In genomic region chr4:1833307-1834046, GRCh38 we compare ENCODE assay signal across 19 cellular contexts. TPM values are rescaled to one million over a fixed set of nuclear protein-coding genes. Genes with fewer than 3 reads are reported as not detected.
DNase-seq lines count a peak whose midpoint lies in the region; ATAC-seq, FAIRE-seq and TF ChIP-seq lines count a peak whose summit lies in the region.
"Had no signal": no experiment of that assay in that cellular context is flagged by ENCODE, and none has a peak within 500 bp of the region (broad histone marks: within the 10 kb centered on the region; RNA-seq: fewer than 3 reads in every experiment).

No MANE protein-coding gene starts in this region.

- H3K4me3 ChIP-seq in SU-DHL-6 (ENCODE audit: insufficient read depth, low read length, poor library complexity, severe bottlenecking) (no peak overlapping the region), osteoblast (ENCODE audit: insufficient read depth, low read length) (no peak overlapping the region)
- H3K4me3 ChIP-seq: prostate gland, SK-N-MC had no signal

- 0 out of 2 replicates have a peak, but pooled peaks cover 4% of the 10 kb centered on the region for H3F3A ChIP-seq in SU-DHL-6 (ENCODE audit: insufficient read depth)

- H3K9me2 ChIP-seq in SU-DHL-6 (replicated peaks; ENCODE audit: insufficient read depth, low read length): no peaks in the 10 kb centered on the region

- in situ Hi-C loops in GM13977 (cut with MboI; ENCODE audit: low pct_unique_long_range_greater_than_20kb, low sequenced_read_pairs, unreplicated experiment): no loop called here

- H4K20me1 ChIP-seq in SU-DHL-6 (ENCODE audit: low read depth, low read length) (no peaks in the 10 kb centered on the region), osteoblast (ENCODE audit: insufficient read depth, low read length) (peaks cover 9% of the 10 kb centered on the region)

- H2AFZ ChIP-seq in SU-DHL-6 (ENCODE audit: low read depth, low read length, severe bottlenecking): no peak overlapping the region
- no peak overlapping the region for H2AFZ ChIP-seq in osteoblast (ENCODE audit: low read length)

- no peaks in the 10 kb centered on the region for H3K9me3 ChIP-seq in SU-DHL-6 (ENCODE audit: insufficient read depth, low read length)
- H3K9me3 ChIP-seq in osteoblast (ENCODE audit: low read depth, low read length): no peaks in the 10 kb centered on the region
- H3K9me3 ChIP-seq: prostate gland had no signal

- no peak overlapping the region for H3K4me2 ChIP-seq in SU-DHL-6 (ENCODE audit: low read depth, low read length, poor library complexity, severe bottlenecking)
- H3K4me2 ChIP-seq in osteoblast (ENCODE audit: insufficient read depth, low read length): no peak overlapping the region

- H3K4me1 ChIP-seq in osteoblast (ENCODE audit: insufficient read depth, low read length): peaks cover 23% of the 10 kb centered on the region
- H3K4me1 ChIP-seq: prostate gland had no signal

- H3K9ac ChIP-seq in SU-DHL-6 (ENCODE audit: low read length): peak overlapping the region; percentile 5; the same call in 1 of the 2 replicates

- H3K27me3 ChIP-seq in SU-DHL-6 (ENCODE audit: low read length) (no peaks in the 10 kb centered on the region), osteoblast (ENCODE audit: insufficient read depth, low read length) (no peaks in the 10 kb centered on the region)

- DNase-seq in GM13977 (ENCODE audit: low spot score) (peak; percentile 34), osteoblast (ENCODE audit: insufficient read length, low spot score, missing footprints) (no peak), hypothalamus (lab: John Stamatoyannopoulos, UW) (no peak), AG08395 (ENCODE audit: low spot score) (no peak), HTR-8/SVneo (ENCODE audit: insufficient read length, low spot score) (no peak)
- DNase-seq: activated CD4-positive, alpha-beta T cell treated with anti-CD3 and anti-CD28 coated beads, Interleukin-2, amount 50 U/mL, for 48 hours; activated T-cell treated with anti-CD3 and anti-CD28 coated beads, Interleukin-2, amount 50 U/mL, for 48 hours; DMS153; foreskin fibroblast; HFFc6; NCI-H1694 treated with DMSO at 0.1 percent for 48 hours; NCI-H510A treated with DMSO at 0.1 percent for 48 hours; OCI-M1; stimulated activated naive CD8-positive, alpha-beta T cell treated with anti-CD3 and anti-CD28 coated beads, Interleukin-15, amount 100 ng/mL, for 72 hours had no signal

- H3K79me2 ChIP-seq in SU-DHL-6 (ENCODE audit: insufficient read depth, low read length) (no peaks in the 10 kb centered on the region), osteoblast (ENCODE audit: insufficient read depth, low read length) (peaks cover 16% of the 10 kb centered on the region)

- no peaks in the 10 kb centered on the region; the same call in 1 of the 2 replicates for H3K36me3 ChIP-seq in SU-DHL-6 (ENCODE audit: low read length)
- peaks cover 58% of the 10 kb centered on the region for H3K36me3 ChIP-seq in osteoblast (ENCODE audit: insufficient read depth, low read length)

- peak; percentile 20 for ATAC-seq in HG02759 (IDR thresholded peaks at IDR 0.05; ENCODE audit: unreplicated experiment)
- ATAC-seq in GM18520 (IDR thresholded peaks at IDR 0.05; ENCODE audit: unreplicated experiment): no peak
- ATAC-seq: stimulated activated naive CD8-positive, alpha-beta T cell treated with anti-CD3 and anti-CD28 coated beads, Interleukin-15, amount 100 ng/mL, for 72 hours had no signal

- TF ChIP-seq CTCF in GM13977 (IDR thresholded peaks at IDR 0.05; ENCODE audit: extremely low read depth, insufficient read depth, missing control alignments): no peak
- TF ChIP-seq CTCF in SU-DHL-6 (IDR thresholded peaks at IDR 0.05; ENCODE audit: insufficient read depth, low read length, poor library complexity, severe bottlenecking): no peak
- no peak for TF ChIP-seq CTCF in osteoblast (IDR thresholded peaks at IDR 0.05; ENCODE audit: extremely low read depth, low read depth, low read length)

- H3K27ac ChIP-seq in SU-DHL-6 (ENCODE audit: low read depth, low read length) (no peak overlapping the region; the same call in 1 of the 2 replicates), osteoblast (ENCODE audit: low read depth, low read length) (peak overlapping the region; percentile 60)
- H3K27ac ChIP-seq: prostate gland, SK-N-MC had no signal

- no peak for FAIRE-seq in HTR-8/SVneo (lab: Jason Lieb, UNC)

RNA-seq across cellular contexts. Expression of gene LETM1, which starts 22.5 kb away (rescaled TPM):
- 68.4 and 75.3 TPM in 2 replicates for total RNA-seq in osteoblast

RNA-seq across cellular contexts. Expression of gene NSD2, which starts 37.7 kb away (rescaled TPM):
- 53.0 and 58.6 TPM in 2 replicates for total RNA-seq in osteoblast

RNA-seq across cellular contexts. Expression of gene FGFR3, which starts 40.4 kb away (rescaled TPM):
- total RNA-seq in osteoblast: 0.29 and 0.36 TPM in 2 replicates
